Comparison of ENCODE assay signal across 8 cellular contexts in the genomic region with DNA sequence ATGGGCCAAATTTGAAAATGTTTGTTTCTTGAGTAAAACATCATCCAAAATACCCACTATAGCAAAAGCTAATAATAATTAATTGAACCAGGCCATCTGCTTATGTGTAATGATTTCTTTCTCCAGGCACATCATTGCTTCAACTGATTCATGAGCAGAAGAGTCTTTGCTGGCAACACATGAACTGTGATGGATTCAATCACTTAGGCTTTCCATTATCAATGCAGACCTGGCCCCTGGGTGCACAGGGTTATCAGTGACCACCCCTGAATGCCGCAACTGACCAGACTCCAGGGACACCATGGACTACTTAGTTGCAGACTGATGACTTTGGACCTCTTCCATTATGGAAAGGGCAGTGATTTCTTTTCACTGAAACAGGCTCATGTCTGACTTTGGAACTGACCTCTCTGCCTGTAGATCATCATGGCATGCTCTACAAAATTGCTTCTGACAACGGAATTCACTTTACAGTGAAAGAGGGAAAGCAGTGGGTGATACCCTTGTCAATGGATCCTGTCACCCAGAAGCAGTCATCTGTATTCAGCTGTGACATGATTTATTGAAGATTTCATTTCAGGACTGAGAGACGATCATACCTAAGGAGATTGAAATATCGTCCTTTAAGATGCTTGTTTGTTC.
"Had no signal": no experiment of that assay in that cellular context is flagged by ENCODE, and none has a peak within 500 bp of the region (broad histone marks: within the 10 kb centered on the region; RNA-seq: fewer than 3 reads in every experiment).

No MANE protein-coding gene starts in this region.

- ATAC-seq: HCT116, K562 had no signal

- H3K4me3 ChIP-seq: GM23248, HAP-1, K562 had no signal

- H3K27ac Mint-ChIP-seq: HFFc6 had no signal

- H3K4me3 Mint-ChIP-seq: HFFc6 had no signal

- H3K27ac ChIP-seq: GM23248 had no signal

- H3K9ac ChIP-seq: GM23248 had no signal

- DNase-seq: GM23248, GOT3, H7, HFFc6, IMR-90 had no signal

- H3K9me3 Mint-ChIP-seq: HFFc6 had no signal

- H3K9me3 ChIP-seq: HAP-1 had no signal

- H3K36me3 ChIP-seq: HAP-1 had no signal

- H3K4me1 ChIP-seq: HAP-1 had no signal
